Comparison of ENCODE assay signal across 10 cellular contexts in the genomic region with DNA sequence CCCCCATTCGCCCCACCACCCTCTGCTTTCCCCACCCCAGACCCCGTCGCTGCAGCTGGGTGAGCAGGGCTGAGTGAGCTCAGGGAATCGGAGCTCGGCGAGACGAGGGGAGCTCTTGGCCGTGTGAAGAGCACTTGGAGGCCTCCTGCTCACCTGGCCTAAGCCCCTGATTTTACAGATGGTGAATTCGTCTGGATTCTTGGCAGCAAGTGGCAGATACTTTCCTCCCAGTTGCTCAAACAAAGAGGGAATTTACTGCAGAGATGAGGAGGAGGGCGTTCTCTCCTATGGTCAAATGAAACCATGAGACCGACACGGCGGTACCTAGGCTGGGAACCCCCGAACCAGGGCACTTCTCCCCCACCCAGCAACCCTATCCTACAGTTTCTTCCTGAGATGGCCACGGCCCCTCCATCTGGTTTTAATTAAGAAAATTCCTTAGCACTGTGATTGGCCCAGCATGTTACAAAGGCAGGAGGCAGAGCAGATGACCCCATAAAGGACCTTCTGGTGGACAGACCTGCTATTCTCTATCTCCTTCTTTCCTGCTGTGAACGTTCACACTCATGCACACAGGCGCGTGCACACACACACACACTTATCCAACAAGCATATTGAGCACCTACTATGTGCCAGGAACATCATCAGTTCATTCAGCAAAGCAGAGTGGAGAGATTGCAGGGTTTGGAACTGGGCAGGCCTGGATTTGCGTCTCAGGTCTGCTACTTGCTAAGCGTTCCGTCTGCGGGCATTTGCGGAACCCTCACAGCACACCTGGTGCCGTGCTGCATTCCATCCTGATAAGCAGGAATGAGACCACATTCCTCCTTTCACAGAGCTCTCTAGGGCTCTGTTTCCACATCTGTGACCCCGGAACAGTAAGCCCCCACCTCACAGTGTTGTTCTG.
A peak's percentile ranks its signal among the peaks of the same experiment; 100 is the strongest.
DNase-seq lines count a peak whose midpoint lies in the region; ATAC-seq and TF ChIP-seq lines count a peak whose summit lies in the region.
"Had no signal": no experiment of that assay in that cellular context is flagged by ENCODE, and none has a peak within 500 bp of the region (broad histone marks: within the 10 kb centered on the region; RNA-seq: fewer than 3 reads in every experiment).

No MANE protein-coding gene starts in this region.

- H3K27me3 ChIP-seq in osteoblast (ENCODE audit: insufficient read depth, low read length): no peaks in the 10 kb centered on the region
- H3K27me3 ChIP-seq in PC-9 (ENCODE audit: insufficient read depth, low read depth): no peaks in the 10 kb centered on the region

- no peaks in the 10 kb centered on the region for H4K20me1 ChIP-seq in osteoblast (ENCODE audit: insufficient read depth, low read length)
- no peaks in the 10 kb centered on the region for H4K20me1 ChIP-seq in PC-9 (ENCODE audit: insufficient read depth)

- ATAC-seq in HG02970 (IDR thresholded peaks at IDR 0.05; ENCODE audit: low FRiP score, unreplicated experiment): no peak
- no peak for ATAC-seq in HG03469 (IDR thresholded peaks at IDR 0.05; ENCODE audit: unreplicated experiment)

- intact Hi-C loops in PC-9 (cut with micrococcal nuclease; ENCODE audit: unreplicated experiment): no loop called here

- no peaks in the 10 kb centered on the region for H3K9me2 ChIP-seq in PC-9 (ENCODE audit: insufficient read depth)

- TF ChIP-seq CTCF in osteoblast (IDR thresholded peaks at IDR 0.05; ENCODE audit: extremely low read depth, low read depth, low read length) (no peak), PC-9 (conservative IDR thresholded peaks at IDR 0.05) (no peak)

- DNase-seq in DMS 273 treated with DMSO at 0.1 percent for 48 hours (lab: John Stamatoyannopoulos, UW): peak; percentile 61
- DNase-seq in RPMI7951 (ENCODE audit: low read depth): peak; percentile 49
- DNase-seq in fibroblast of the conjunctiva (ENCODE audit: low read depth): peak; percentile 28
- peak; percentile 94 for DNase-seq in osteoblast (ENCODE audit: insufficient read length, low spot score, missing footprints)
- no peak for DNase-seq in PC-9
- DNase-seq in hippocampal formation (lab: John Stamatoyannopoulos, UW): no peak
- DNase-seq: activated CD4-positive, alpha-beta memory T cell treated with anti-CD3 and anti-CD28 coated beads for 36 hours; stimulated activated CD4-positive, alpha-beta T cell treated with anti-CD3 and anti-CD28 coated beads, Interleukin-4, amount 100 ng/mL, for 24 hours had no signal

- peaks cover 3% of the 10 kb centered on the region for H3K4me1 ChIP-seq in osteoblast (ENCODE audit: insufficient read depth, low read length)
- no peaks in the 10 kb centered on the region for H3K4me1 ChIP-seq in PC-9 (replicated peaks; ENCODE audit: insufficient read depth)

- H3K9me3 ChIP-seq in osteoblast (ENCODE audit: low read depth, low read length): no peaks in the 10 kb centered on the region
- no peaks in the 10 kb centered on the region for H3K9me3 ChIP-seq in PC-9 (ENCODE audit: insufficient read depth, low read depth)

- H3K27ac ChIP-seq in osteoblast (ENCODE audit: low read depth, low read length) (no peak overlapping the region), PC-9 (no peak overlapping the region)

- H3K79me2 ChIP-seq in osteoblast (ENCODE audit: insufficient read depth, low read length): no peaks in the 10 kb centered on the region
- no peaks in the 10 kb centered on the region for H3K79me2 ChIP-seq in PC-9 (ENCODE audit: low read depth)

- POLR2A ChIA-PET in PC-9 (lab: Charles Lee; ENCODE audit: unreplicated experiment): no interaction called here

- H3K36me3 ChIP-seq in osteoblast (ENCODE audit: insufficient read depth, low read length) (no peaks in the 10 kb centered on the region), PC-9 (ENCODE audit: low read depth) (no peaks in the 10 kb centered on the region)

- no peak overlapping the region for H3K4me3 ChIP-seq in osteoblast (ENCODE audit: insufficient read depth, low read length)
- no peak overlapping the region for H3K4me3 ChIP-seq in PC-9

- no peak overlapping the region for H2AFZ ChIP-seq in osteoblast (ENCODE audit: low read length)
- H2AFZ ChIP-seq in PC-9: no peak overlapping the region

- CTCF ChIA-PET in PC-9 (lab: Charles Lee): no interaction called here

- BruUV-seq in PC-9 (replicated peaks; lab: Mats Ljungman, UMichigan): no TSS peak

- H3K4me2 ChIP-seq in osteoblast (ENCODE audit: insufficient read depth, low read length) (no peak overlapping the region), PC-9 (no peak overlapping the region)

- no peaks in the 10 kb centered on the region for H3F3A ChIP-seq in PC-9 (ENCODE audit: insufficient read depth, low read depth)

Comparison
In these comparisons a context has a peak if more than half of its experiments do, and no peak if none do; other contexts are left out.
1. DNase-seq: peak in DMS 273 treated with DMSO at 0.1 percent for 48 hours (single experiment), RPMI7951 (single experiment), fibroblast of the conjunctiva (single experiment) and osteoblast (single experiment); none in PC-9 (0 of 2) and hippocampal formation (0 of 2).